25 cellular contexts compared by ENCODE assay signal in the genomic region with DNA sequence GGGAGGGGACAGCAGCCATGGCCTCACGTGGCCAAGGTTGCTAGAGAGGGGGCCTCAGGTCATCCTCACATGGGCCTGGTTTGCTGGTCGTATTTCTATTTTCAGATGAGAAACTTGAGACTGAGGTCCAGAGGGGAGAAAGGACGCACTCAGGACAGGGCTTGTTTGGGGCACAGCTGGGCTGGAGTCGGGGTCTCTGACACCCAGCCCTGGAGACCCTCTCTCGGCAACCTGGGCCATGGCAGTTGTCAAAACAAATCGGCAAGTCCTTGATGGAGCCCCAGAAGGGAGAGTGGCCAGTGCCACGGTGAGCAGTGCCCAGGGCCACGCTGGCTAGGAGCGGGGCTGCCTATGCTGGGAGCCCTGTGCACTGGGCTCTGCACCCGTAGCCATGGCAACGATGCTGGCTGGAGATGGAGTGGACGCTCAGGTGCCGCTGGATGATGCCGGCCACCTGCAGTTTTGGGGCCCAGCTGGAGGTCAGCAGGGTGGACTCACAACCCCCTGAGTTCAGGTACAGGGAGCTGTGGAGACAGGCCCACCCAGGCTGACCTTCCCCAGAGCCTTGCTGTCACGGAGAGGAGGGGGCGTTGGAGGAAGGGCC.
"Had no signal": no experiment of that assay in that cellular context is flagged by ENCODE, and none has a peak within 500 bp of the region (broad histone marks: within the 10 kb centered on the region; RNA-seq: fewer than 3 reads in every experiment).

No MANE protein-coding gene starts in this region.

- H3K4me1 ChIP-seq: esophagus squamous epithelium, left ventricle myocardium inferior, prostate gland had no signal

- H3K27ac ChIP-seq: epithelial cell of prostate, esophagus squamous epithelium, left ventricle myocardium inferior, neutrophil, ovary, prostate gland, sigmoid colon, thyroid gland had no signal

- H3K27me3 ChIP-seq: esophagus squamous epithelium, neutrophil, ovary, sigmoid colon, thyroid gland had no signal

- DNase-seq: activated CD4-positive, alpha-beta T cell treated with anti-CD3 and anti-CD28 coated beads for 36 hours; activated CD4-positive, CD25-positive, alpha-beta regulatory T cell; activated CD8-positive, alpha-beta memory T cell treated with anti-CD3 and anti-CD28 coated beads, Interleukin-2, amount 10 ng/mL, durations not matched to agents 7 days and 5 days; activated CD8-positive, alpha-beta T cell treated with anti-CD3 and anti-CD28 coated beads, Interleukin-2, amount 10 ng/mL, durations not matched to agents 7 days and 5 days; activated naive CD4-positive, alpha-beta T cell treated with Interleukin-2 at 50 U/mL for 16 hours; activated T-cell treated with anti-CD3 and anti-CD28 coated beads, Interleukin-2, amount 50 U/mL, for 48 hours; anterior cingulate cortex; dermis blood vessel endothelial cell; effector CD4-positive, alpha-beta T cell; esophagus squamous epithelium; foreskin melanocyte; left ventricle myocardium inferior; ovary; retina; sigmoid colon; small intestine; stimulated activated CD4-positive, alpha-beta T cell treated with anti-CD3 and anti-CD28 coated beads, Interleukin-4, amount 100 ng/mL, for 24 hours; stimulated activated naive CD8-positive, alpha-beta T cell treated with anti-CD3 and anti-CD28 coated beads, Interleukin-15, amount 100 ng/mL, for 72 hours; substantia nigra; T-cell; thyroid gland had no signal

- ATAC-seq: activated CD4-positive, alpha-beta T cell treated with anti-CD3 and anti-CD28 coated beads for 36 hours; activated CD8-positive, alpha-beta memory T cell treated with anti-CD3 and anti-CD28 coated beads, Interleukin-2, amount 10 ng/mL, durations not matched to agents 7 days and 5 days; activated CD8-positive, alpha-beta T cell treated with anti-CD3 and anti-CD28 coated beads, Interleukin-2, amount 10 ng/mL, durations not matched to agents 7 days and 5 days; stimulated activated effector memory CD8-positive, alpha-beta T cell treated with anti-CD3 and anti-CD28 coated beads, Interleukin-12 subunit alpha, Interleukin-12 subunit beta, amount 100 ng/mL, for 72 hours; stimulated activated naive CD8-positive, alpha-beta T cell treated with anti-CD3 and anti-CD28 coated beads, Interleukin-15, amount 100 ng/mL, for 72 hours; T-cell had no signal

- H3K9me3 ChIP-seq: esophagus squamous epithelium, left ventricle myocardium inferior, neutrophil, ovary, prostate gland, sigmoid colon, thyroid gland had no signal

- H3K36me3 ChIP-seq: esophagus squamous epithelium, left ventricle myocardium inferior, neutrophil, ovary, prostate gland, sigmoid colon, thyroid gland had no signal

- H3K4me3 ChIP-seq: esophagus squamous epithelium, left ventricle myocardium inferior, ovary, prostate gland, sigmoid colon, thyroid gland had no signal
